8 cellular contexts compared by ENCODE assay signal in genomic region chr22:19629720-19630419, GRCh38.
A peak's percentile ranks its signal among the peaks of the same experiment; 100 is the strongest.
DNase-seq lines count a peak whose midpoint lies in the region; ATAC-seq and TF ChIP-seq lines count a peak whose summit lies in the region.

No MANE protein-coding gene starts in this region.

- H3K9me3 Mint-ChIP-seq in immature natural killer cell: no peaks in the 10 kb centered on the region

- in situ Hi-C loops in brain microvascular endothelial cell (cut with HindIII; ENCODE audit: low pct_ligation_motif_present, low sequenced_read_pairs): no loop called here

- TF ChIP-seq CTCF in brain microvascular endothelial cell (IDR thresholded peaks at IDR 0.05; ENCODE audit: low read depth, low read length, missing control alignments): peak; percentile 96

- H3K27ac ChIP-seq in brain microvascular endothelial cell: no peak overlapping the region

- peaks cover 0 to 11% (median 0%) of the 10 kb centered on the region in 3 donors for H3K27me3 Mint-ChIP-seq in immature natural killer cell (ENCODE audit: low read depth in 3 of 3)

- no peak overlapping the region for H3K4me3 ChIP-seq in brain microvascular endothelial cell (ENCODE audit: low read depth, low read length)

- no peak for ATAC-seq in HG02571 (IDR thresholded peaks at IDR 0.05; ENCODE audit: unreplicated experiment)

- peaks cover 2% of the 10 kb centered on the region for H3K27me3 ChIP-seq in brain microvascular endothelial cell (replicated peaks)

- H3K36me3 Mint-ChIP-seq in immature natural killer cell: no peaks in the 10 kb centered on the region

- peak; percentile 85 for DNase-seq in NCI-H82 (lab: John Stamatoyannopoulos, UW)
- no peak for DNase-seq in NCI-H82 treated with DMSO at 0.1 percent for 48 hours (lab: John Stamatoyannopoulos, UW; ENCODE audit: unreplicated experiment)
- peak; percentile 45 for DNase-seq in NCI-H2029 (lab: John Stamatoyannopoulos, UW)
- DNase-seq in UCSD-AML1 (lab: John Stamatoyannopoulos, UW; ENCODE audit: unreplicated experiment): peak; percentile 76
- peak; percentile 69 for DNase-seq in brain microvascular endothelial cell
- DNase-seq in immature natural killer cell: peak; percentile 65 to 76 (median 70)
- DNase-seq in stimulated activated CD4-positive, alpha-beta T cell treated with anti-CD3 and anti-CD28 coated beads, Interleukin-12 subunit alpha, Interleukin-12 subunit beta, amount 100 ng/mL, for 48 hours (ENCODE audit: low read depth in 2 of 3, low spot score in 1 of 3): peak; percentile 74 to 96 (median 79)

- H3K36me3 ChIP-seq in brain microvascular endothelial cell (replicated peaks): no peaks in the 10 kb centered on the region

- H3K4me3 Mint-ChIP-seq in immature natural killer cell: no peak overlapping the region

- H3K27ac Mint-ChIP-seq in immature natural killer cell: peak overlapping the region in 1 of 6 donors; percentile 26

- H3K4me1 Mint-ChIP-seq in immature natural killer cell: no peaks in the 10 kb centered on the region
